Comparison of ENCODE assay signal across 1 cellular context in the genomic region with DNA sequence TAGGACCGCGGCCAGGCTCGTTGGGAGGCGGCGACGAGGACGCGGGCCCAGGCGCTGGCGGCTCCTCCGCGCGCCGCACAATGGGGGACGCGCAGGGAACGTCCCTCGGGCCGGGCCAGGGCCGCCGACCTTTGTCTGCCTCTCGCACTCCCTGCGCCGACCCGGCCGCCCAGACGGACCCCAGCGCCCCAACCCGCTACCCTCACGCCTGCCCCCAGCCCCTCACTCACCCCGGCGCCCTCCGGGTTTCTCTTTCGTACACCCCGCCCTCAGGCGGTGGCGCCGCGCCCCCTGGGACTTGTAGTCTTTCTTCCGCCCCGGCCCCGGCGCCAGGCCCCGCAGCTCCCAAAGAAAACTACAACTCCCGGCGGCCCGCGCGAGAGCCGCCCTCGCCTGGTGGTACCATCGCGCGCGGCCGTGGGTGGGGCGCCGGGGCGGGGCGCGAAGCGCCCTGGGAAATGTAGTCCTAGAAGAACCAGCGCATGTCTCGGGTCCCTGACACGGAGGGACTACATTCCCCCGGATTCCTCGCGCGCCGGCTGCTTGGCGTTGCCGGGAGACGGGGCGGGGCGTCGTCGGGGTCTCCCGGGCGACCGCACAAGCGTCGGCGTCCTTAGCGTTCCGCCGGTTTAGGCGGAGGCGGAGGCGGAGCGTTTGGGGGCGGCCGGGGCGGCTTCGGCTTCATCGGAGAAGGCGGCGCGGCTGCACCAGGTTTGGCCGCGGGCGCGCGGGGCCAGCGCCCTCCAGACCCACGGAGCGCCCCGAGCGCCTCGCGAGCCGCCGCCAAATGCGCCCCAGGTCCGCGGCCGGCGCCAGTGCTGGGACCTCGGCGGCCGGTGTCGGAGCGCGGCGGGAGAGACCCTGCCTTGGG.
TF ChIP-seq lines count a peak whose summit lies in the region.

A gene (minus strand): TSS at position 260 of the 871 bp plus-strand sequence. CDS start 24,546 bp downstream, outside the sequence.

TF ChIP-seq in K562, 482 proteins besides CTCF, POLR2A, EP300 and RAD21 (continued from another document and continues in another):
- TF ChIP-seq PTBP1 (IDR thresholded peaks at IDR 0.05; ENCODE audit: low read depth, low read length) = 0 out of 2 replicates have a peak, but pooled peaks have one; percentile 43
- no peak for TF ChIP-seq RBM14 (IDR thresholded peaks at IDR 0.05; ENCODE audit: borderline replicate concordance, insufficient read depth, low read depth, low read length)
- TF ChIP-seq TBP (optimal IDR thresholded peaks at IDR 0.05; ENCODE audit: low read depth, low read length) = peak; percentile 49
- TF ChIP-seq, protein P1, sequence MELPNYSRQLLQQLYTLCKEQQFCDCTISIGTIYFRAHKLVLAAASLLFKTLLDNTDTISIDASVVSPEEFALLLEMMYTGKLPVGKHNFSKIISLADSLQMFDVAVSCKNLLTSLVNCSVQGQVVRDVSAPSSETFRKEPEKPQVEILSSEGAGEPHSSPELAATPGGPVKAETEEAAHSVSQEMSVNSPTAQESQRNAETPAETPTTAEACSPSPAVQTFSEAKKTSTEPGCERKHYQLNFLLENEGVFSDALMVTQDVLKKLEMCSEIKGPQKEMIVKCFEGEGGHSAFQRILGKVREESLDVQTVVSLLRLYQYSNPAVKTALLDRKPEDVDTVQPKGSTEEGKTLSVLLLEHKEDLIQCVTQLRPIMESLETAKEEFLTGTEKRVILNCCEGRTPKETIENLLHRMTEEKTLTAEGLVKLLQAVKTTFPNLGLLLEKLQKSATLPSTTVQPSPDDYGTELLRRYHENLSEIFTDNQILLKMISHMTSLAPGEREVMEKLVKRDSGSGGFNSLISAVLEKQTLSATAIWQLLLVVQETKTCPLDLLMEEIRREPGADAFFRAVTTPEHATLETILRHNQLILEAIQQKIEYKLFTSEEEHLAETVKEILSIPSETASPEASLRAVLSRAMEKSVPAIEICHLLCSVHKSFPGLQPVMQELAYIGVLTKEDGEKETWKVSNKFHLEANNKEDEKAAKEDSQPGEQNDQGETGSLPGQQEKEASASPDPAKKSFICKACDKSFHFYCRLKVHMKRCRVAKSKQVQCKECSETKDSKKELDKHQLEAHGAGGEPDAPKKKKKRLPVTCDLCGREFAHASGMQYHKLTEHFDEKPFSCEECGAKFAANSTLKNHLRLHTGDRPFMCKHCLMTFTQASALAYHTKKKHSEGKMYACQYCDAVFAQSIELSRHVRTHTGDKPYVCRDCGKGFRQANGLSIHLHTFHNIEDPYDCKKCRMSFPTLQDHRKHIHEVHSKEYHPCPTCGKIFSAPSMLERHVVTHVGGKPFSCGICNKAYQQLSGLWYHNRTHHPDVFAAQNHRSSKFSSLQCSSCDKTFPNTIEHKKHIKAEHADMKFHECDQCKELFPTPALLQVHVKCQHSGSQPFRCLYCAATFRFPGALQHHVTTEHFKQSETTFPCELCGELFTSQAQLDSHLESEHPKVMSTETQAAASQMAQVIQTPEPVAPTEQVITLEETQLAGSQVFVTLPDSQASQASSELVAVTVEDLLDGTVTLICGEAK (IDR thresholded peaks at IDR 0.05) = peak; percentile 72
- TF ChIP-seq, protein P1 (CRISPR knock-in tag; IDR thresholded peaks at IDR 0.05) = no peak
- no peak for TF ChIP-seq CREBBP (IDR thresholded peaks at IDR 0.05; ENCODE audit: low read depth, low read length)
- no peak for TF ChIP-seq NBN (IDR thresholded peaks at IDR 0.05; ENCODE audit: low read depth)
- no peak for TF ChIP-seq CEBPB (tag; IDR thresholded peaks at IDR 0.05)
- TF ChIP-seq NR2F6 (CRISPR knock-in tag; IDR thresholded peaks at IDR 0.05) = no peak
- TF ChIP-seq, protein P2, sequence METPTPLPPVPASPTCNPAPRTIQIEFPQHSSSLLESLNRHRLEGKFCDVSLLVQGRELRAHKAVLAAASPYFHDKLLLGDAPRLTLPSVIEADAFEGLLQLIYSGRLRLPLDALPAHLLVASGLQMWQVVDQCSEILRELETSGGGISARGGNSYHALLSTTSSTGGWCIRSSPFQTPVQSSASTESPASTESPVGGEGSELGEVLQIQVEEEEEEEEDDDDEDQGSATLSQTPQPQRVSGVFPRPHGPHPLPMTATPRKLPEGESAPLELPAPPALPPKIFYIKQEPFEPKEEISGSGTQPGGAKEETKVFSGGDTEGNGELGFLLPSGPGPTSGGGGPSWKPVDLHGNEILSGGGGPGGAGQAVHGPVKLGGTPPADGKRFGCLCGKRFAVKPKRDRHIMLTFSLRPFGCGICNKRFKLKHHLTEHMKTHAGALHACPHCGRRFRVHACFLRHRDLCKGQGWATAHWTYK (CRISPR knock-in tag; IDR thresholded peaks at IDR 0.05) = peak; percentile 95
- peak in 1 of 2 experiments; percentile 73; a peak in 2 of 4 replicates for TF ChIP-seq TBL1XR1 (IDR thresholded peaks at IDR 0.05; ENCODE audit: low read length in 2 of 2)
- TF ChIP-seq MXI1 (IDR thresholded peaks at IDR 0.05; ENCODE audit: low read depth, low read length) = peak; percentile 100
- no peak for TF ChIP-seq RFX7 (CRISPR knock-in tag; IDR thresholded peaks at IDR 0.05)
- peak in 2 of 3 experiments; percentile 63 to 73 for TF ChIP-seq YY1 (IDR thresholded peaks at IDR 0.05; ENCODE audit: borderline replicate concordance in 1 of 3, control insufficient read depth in 1 of 3, extremely low read depth in 1 of 3, insufficient read depth in 3 of 3, insufficient read length in 1 of 3, insufficient replicate concordance in 2 of 3, low read depth in 1 of 3, low read length in 2 of 3)
- peak; percentile 98 for TF ChIP-seq BMI1 (IDR thresholded peaks at IDR 0.05; ENCODE audit: low read length)
- no peak for TF ChIP-seq CHCHD3 (CRISPR knock-in tag; IDR thresholded peaks at IDR 0.05)
- TF ChIP-seq NFYB (IDR thresholded peaks at IDR 0.05; ENCODE audit: extremely low read depth, insufficient read length) = no peak
- no peak for TF ChIP-seq FIP1L1 (IDR thresholded peaks at IDR 0.05; ENCODE audit: low read depth, low read length, poor library complexity, severe bottlenecking)
- TF ChIP-seq, protein P3, sequence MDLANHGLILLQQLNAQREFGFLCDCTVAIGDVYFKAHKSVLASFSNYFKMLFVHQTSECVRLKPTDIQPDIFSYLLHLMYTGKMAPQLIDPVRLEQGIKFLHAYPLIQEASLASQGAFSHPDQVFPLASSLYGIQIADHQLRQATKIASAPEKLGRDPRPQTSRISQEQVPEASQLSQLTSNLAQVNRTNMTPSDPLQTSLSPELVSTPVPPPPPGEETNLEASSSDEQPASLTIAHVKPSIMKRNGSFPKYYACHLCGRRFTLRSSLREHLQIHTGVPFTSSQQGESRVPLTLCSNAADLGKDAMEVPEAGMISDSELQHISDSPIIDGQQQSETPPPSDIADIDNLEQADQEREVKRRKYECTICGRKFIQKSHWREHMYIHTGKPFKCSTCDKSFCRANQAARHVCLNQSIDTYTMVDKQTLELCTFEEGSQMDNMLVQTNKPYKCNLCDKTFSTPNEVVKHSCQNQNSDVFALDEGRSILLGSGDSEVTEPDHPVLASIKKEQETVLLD (IDR thresholded peaks at IDR 0.05) = no peak
- TF ChIP-seq ZNF224 (CRISPR knock-in tag; IDR thresholded peaks at IDR 0.05) = no peak
- TF ChIP-seq, protein P4, sequence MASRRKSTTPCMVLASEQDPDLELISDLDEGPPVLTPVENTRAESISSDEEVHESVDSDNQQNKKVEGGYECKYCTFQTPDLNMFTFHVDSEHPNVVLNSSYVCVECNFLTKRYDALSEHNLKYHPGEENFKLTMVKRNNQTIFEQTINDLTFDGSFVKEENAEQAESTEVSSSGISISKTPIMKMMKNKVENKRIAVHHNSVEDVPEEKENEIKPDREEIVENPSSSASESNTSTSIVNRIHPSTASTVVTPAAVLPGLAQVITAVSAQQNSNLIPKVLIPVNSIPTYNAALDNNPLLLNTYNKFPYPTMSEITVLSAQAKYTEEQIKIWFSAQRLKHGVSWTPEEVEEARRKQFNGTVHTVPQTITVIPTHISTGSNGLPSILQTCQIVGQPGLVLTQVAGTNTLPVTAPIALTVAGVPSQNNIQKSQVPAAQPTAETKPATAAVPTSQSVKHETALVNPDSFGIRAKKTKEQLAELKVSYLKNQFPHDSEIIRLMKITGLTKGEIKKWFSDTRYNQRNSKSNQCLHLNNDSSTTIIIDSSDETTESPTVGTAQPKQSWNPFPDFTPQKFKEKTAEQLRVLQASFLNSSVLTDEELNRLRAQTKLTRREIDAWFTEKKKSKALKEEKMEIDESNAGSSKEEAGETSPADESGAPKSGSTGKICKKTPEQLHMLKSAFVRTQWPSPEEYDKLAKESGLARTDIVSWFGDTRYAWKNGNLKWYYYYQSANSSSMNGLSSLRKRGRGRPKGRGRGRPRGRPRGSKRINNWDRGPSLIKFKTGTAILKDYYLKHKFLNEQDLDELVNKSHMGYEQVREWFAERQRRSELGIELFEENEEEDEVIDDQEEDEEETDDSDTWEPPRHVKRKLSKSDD (conservative IDR thresholded peaks at IDR 0.05; ENCODE audit: low read length) = no peak
- TF ChIP-seq ZKSCAN3 (CRISPR knock-in tag; IDR thresholded peaks at IDR 0.05) = no peak
- TF ChIP-seq, protein P5, sequence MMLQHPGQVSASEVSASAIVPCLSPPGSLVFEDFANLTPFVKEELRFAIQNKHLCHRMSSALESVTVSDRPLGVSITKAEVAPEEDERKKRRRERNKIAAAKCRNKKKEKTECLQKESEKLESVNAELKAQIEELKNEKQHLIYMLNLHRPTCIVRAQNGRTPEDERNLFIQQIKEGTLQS (IDR thresholded peaks at IDR 0.05) = no peak
- TF ChIP-seq, protein P5 (CRISPR knock-in tag; conservative IDR thresholded peaks at IDR 0.05) = no peak
- no peak for TF ChIP-seq ZNF174 (CRISPR knock-in tag; IDR thresholded peaks at IDR 0.05)
- TF ChIP-seq, protein P6, sequence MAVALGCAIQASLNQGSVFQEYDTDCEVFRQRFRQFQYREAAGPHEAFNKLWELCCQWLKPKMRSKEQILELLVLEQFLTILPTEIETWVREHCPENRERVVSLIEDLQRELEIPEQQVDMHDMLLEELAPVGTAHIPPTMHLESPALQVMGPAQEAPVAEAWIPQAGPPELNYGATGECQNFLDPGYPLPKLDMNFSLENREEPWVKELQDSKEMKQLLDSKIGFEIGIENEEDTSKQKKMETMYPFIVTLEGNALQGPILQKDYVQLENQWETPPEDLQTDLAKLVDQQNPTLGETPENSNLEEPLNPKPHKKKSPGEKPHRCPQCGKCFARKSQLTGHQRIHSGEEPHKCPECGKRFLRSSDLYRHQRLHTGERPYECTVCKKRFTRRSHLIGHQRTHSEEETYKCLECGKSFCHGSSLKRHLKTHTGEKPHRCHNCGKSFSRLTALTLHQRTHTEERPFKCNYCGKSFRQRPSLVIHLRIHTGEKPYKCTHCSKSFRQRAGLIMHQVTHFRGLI (CRISPR knock-in tag; IDR thresholded peaks at IDR 0.05) = 0 out of 2 replicates have a peak, but pooled peaks have one; percentile 50
- TF ChIP-seq CCAR2 (IDR thresholded peaks at IDR 0.05; ENCODE audit: low read depth, low read length) = no peak
- TF ChIP-seq DIDO1 (tag; IDR thresholded peaks at IDR 0.05; ENCODE audit: low read depth) = no peak
- no peak for TF ChIP-seq SMARCE1 (IDR thresholded peaks at IDR 0.05)
- TF ChIP-seq NR2C2 (CRISPR knock-in tag; IDR thresholded peaks at IDR 0.05) = peak; percentile 47
- peak; percentile 98 for TF ChIP-seq NR2C2 (tag; IDR thresholded peaks at IDR 0.05)
- no peak for TF ChIP-seq ZNF384 (IDR thresholded peaks at IDR 0.05; ENCODE audit: low read depth, low read length)
- TF ChIP-seq ETS2 (tag; IDR thresholded peaks at IDR 0.05; ENCODE audit: borderline replicate concordance, poor library complexity, severe bottlenecking) = no peak
- peak; percentile 84 for TF ChIP-seq MBD2 (IDR thresholded peaks at IDR 0.05; ENCODE audit: borderline replicate concordance, low read depth)
- no peak for TF ChIP-seq ZNF431 (CRISPR knock-in tag; IDR thresholded peaks at IDR 0.05)
- TF ChIP-seq, protein P7, sequence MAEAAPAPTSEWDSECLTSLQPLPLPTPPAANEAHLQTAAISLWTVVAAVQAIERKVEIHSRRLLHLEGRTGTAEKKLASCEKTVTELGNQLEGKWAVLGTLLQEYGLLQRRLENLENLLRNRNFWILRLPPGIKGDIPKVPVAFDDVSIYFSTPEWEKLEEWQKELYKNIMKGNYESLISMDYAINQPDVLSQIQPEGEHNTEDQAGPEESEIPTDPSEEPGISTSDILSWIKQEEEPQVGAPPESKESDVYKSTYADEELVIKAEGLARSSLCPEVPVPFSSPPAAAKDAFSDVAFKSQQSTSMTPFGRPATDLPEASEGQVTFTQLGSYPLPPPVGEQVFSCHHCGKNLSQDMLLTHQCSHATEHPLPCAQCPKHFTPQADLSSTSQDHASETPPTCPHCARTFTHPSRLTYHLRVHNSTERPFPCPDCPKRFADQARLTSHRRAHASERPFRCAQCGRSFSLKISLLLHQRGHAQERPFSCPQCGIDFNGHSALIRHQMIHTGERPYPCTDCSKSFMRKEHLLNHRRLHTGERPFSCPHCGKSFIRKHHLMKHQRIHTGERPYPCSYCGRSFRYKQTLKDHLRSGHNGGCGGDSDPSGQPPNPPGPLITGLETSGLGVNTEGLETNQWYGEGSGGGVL (CRISPR knock-in tag; IDR thresholded peaks at IDR 0.05) = no peak
- TF ChIP-seq SRSF7 (optimal IDR thresholded peaks at IDR 0.05; ENCODE audit: low read depth, low read length) = no peak
- TF ChIP-seq SREBF1 (IDR thresholded peaks at IDR 0.05; ENCODE audit: borderline replicate concordance, low read depth, low read length) = peak; percentile 83
- TF ChIP-seq POLR2B (IDR thresholded peaks at IDR 0.05; ENCODE audit: low read depth, partially characterized antibody) = no peak
- TF ChIP-seq PTTG1 (tag; IDR thresholded peaks at IDR 0.05; ENCODE audit: low read depth) = no peak
- no peak for TF ChIP-seq STAT5B (CRISPR knock-in tag; IDR thresholded peaks at IDR 0.05)
